ENCODE assay signal across 10 cellular contexts in the genomic region with DNA sequence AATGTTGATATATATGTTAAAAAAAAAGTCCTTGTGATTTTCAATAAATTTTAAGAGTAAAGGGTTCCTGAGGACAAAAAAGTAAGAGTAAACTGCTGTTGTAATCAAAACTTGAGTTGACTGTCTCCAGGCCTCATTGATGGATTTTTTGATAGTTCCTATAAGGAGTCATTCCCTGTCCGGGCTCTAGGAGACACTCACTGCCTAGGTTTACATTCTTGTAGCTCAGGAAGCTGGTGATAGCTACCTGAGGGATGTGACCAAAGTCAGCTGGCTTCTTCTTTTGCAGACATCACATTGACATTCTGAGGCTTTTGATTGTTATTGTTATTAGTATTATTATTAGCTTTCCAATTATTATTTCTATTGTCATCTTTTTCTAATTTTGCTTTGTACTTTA.
A peak's percentile ranks its signal among the peaks of the same experiment; 100 is the strongest.
DNase-seq lines count a peak whose midpoint lies in the region; TF ChIP-seq lines count a peak whose summit lies in the region.
"Had no signal": no experiment of that assay in that cellular context is flagged by ENCODE, and none has a peak within 500 bp of the region (broad histone marks: within the 10 kb centered on the region; RNA-seq: fewer than 3 reads in every experiment).

No MANE protein-coding gene starts in this region.

- H3K9me3 ChIP-seq in left ventricle myocardium inferior (replicated peaks) (no peaks in the 10 kb centered on the region), right atrium auricular region (no peaks in the 10 kb centered on the region)

- H3K36me3 ChIP-seq in left ventricle myocardium inferior (no peaks in the 10 kb centered on the region), right atrium auricular region (no peaks in the 10 kb centered on the region)

- no peak overlapping the region for H3K4me3 ChIP-seq in left ventricle myocardium inferior
- no peak overlapping the region for H3K4me3 ChIP-seq in right atrium auricular region

- no peak overlapping the region for H3K27ac ChIP-seq in left ventricle myocardium inferior (replicated peaks)
- H3K27ac ChIP-seq in right atrium auricular region, result no peak overlapping the region

- in situ Hi-C loops in SK-MEL-5 (cut with HindIII; ENCODE audit: low pct_unique_long_range_greater_than_20kb, low sequenced_read_pairs), result no loop called here

- H3K27me3 ChIP-seq in left ventricle myocardium inferior (ENCODE audit: low read depth) (peaks cover 12% of the 10 kb centered on the region), right atrium auricular region (no peaks in the 10 kb centered on the region)

- TF ChIP-seq CTCF in left ventricle myocardium inferior (IDR thresholded peaks at IDR 0.05; ENCODE audit: borderline replicate concordance), result peak; percentile 54
- peak in 1 of 2 donors; percentile 44 for TF ChIP-seq CTCF in right atrium auricular region (IDR thresholded peaks at IDR 0.05)

- intact Hi-C loops in left ventricle myocardium inferior (cut with micrococcal nuclease), result no loop called here

- H3K4me1 ChIP-seq in left ventricle myocardium inferior (no peaks in the 10 kb centered on the region), right atrium auricular region (no peaks in the 10 kb centered on the region)

- no peak for DNase-seq in left ventricle myocardium inferior
- DNase-seq in right atrium auricular region (ENCODE audit: low spot score), result no peak
- peak; percentile 66 for DNase-seq in SK-MEL-5 (ENCODE audit: low read depth, low spot score)
- peak; percentile 24 for DNase-seq in globus pallidus (ENCODE audit: low spot score)
- no peak for DNase-seq in NOMO-1 (lab: John Stamatoyannopoulos, UW; ENCODE audit: unreplicated experiment in 2 of 2)
- DNase-seq in C1 segment of cervical spinal cord (lab: John Stamatoyannopoulos, UW), result no peak
- no peak for DNase-seq in cerebellar nuclear complex (lab: John Stamatoyannopoulos, UW)
- DNase-seq in NCI-H1092 treated with DMSO at 0.1 percent for 48 hours (lab: John Stamatoyannopoulos, UW), result no peak
- DNase-seq: activated CD4-positive, alpha-beta T cell treated with anti-CD3 and anti-CD28 coated beads, Interleukin-2, amount 10 ng/mL, durations not matched to agents 24 days and 14 days; CD8-positive, alpha-beta T cell had no signal

Comparison
In these comparisons a context has a peak if more than half of its experiments do, and no peak if none do; other contexts are left out.
1. DNase-seq: peak in SK-MEL-5 (single experiment) and globus pallidus (single experiment); none in left ventricle myocardium inferior (single experiment), right atrium auricular region (single experiment), NOMO-1 (0 of 2), C1 segment of cervical spinal cord (0 of 14), cerebellar nuclear complex (0 of 2) and NCI-H1092 treated with DMSO at 0.1 percent for 48 hours (single experiment).